11 cellular contexts compared by ENCODE assay signal in genomic region chr5:72231989-72232703, GRCh38.
A peak's percentile ranks its signal among the peaks of the same experiment; 100 is the strongest.
DNase-seq lines count a peak whose midpoint lies in the region; ATAC-seq and TF ChIP-seq lines count a peak whose summit lies in the region.
"Had no signal": no experiment of that assay in that cellular context is flagged by ENCODE, and none has a peak within 500 bp of the region (broad histone marks: within the 10 kb centered on the region; RNA-seq: fewer than 3 reads in every experiment).

No MANE protein-coding gene starts in this region.

- TF ChIP-seq POLR2A in esophagus squamous epithelium (IDR thresholded peaks at IDR 0.05), result no peak

- H3K36me3 ChIP-seq in psoas muscle (ENCODE audit: insufficient read depth in 1 of 2, low read depth in 1 of 2) (peaks cover 0 to 34% of the 10 kb centered on the region in 2 donors), esophagus squamous epithelium (peaks cover 0 to 47% (median 0%) of the 10 kb centered on the region in 3 donors)

- no peaks in the 10 kb centered on the region for H3K27me3 Mint-ChIP-seq in activated naive CD8-positive, alpha-beta T cell treated with anti-CD3 and anti-CD28 coated beads, Interleukin-2, amount 10 ng/mL, durations not matched to agents 7 days and 5 days

- peaks cover 42% of the 10 kb centered on the region for H3K4me1 Mint-ChIP-seq in activated naive CD8-positive, alpha-beta T cell treated with anti-CD3 and anti-CD28 coated beads, Interleukin-2, amount 10 ng/mL, durations not matched to agents 7 days and 5 days

- 66 to 84% (median 75%) methylated on average over 6 of the region's 6 CpGs for WGBS in psoas muscle, 3 donors
- 40 to 48% methylated on average over 6 of the region's 6 CpGs for WGBS in esophagus squamous epithelium, 2 donors

- DNase-seq in SKM-1 treated with dmso at 0.1 percent for 144 hours (lab: John Stamatoyannopoulos, UW; ENCODE audit: unreplicated experiment), result peak; percentile 39
- no peak for DNase-seq in SKM-1 (lab: John Stamatoyannopoulos, UW; ENCODE audit: unreplicated experiment)
- DNase-seq in MV-4-11 (lab: John Stamatoyannopoulos, UW), result peak; percentile 81
- DNase-seq in activated naive CD8-positive, alpha-beta T cell treated with anti-CD3 and anti-CD28 coated beads, Interleukin-2, amount 10 ng/mL, durations not matched to agents 7 days and 5 days, result no peak
- no peak for DNase-seq in psoas muscle
- DNase-seq in esophagus squamous epithelium (lab: John Stamatoyannopoulos, UW), result no peak
- DNase-seq in NCI-H1436 treated with DMSO at 0.1 percent for 48 hours (lab: John Stamatoyannopoulos, UW), result no peak
- DNase-seq: anterior cingulate cortex, NCI-H2227 treated with DMSO at 0.1 percent for 48 hours had no signal

- peak overlapping the region; percentile 47 for H3K4me3 Mint-ChIP-seq in activated naive CD8-positive, alpha-beta T cell treated with anti-CD3 and anti-CD28 coated beads, Interleukin-2, amount 10 ng/mL, durations not matched to agents 7 days and 5 days

- peaks cover 22% of the 10 kb centered on the region for H3K4me1 ChIP-seq in psoas muscle
- H3K4me1 ChIP-seq in esophagus squamous epithelium, result peaks cover 7 to 45% (median 28%) of the 10 kb centered on the region in 3 donors

- TF ChIP-seq CTCF in psoas muscle (IDR thresholded peaks at IDR 0.05), result no peak
- no peak for TF ChIP-seq CTCF in esophagus squamous epithelium (IDR thresholded peaks at IDR 0.05)

- intact Hi-C loops in psoas muscle (cut with DNase I), result no loop called here
- intact Hi-C loops in esophagus squamous epithelium (cut with DNase I), result no loop called here

- peaks cover 29% of the 10 kb centered on the region for H3K36me3 Mint-ChIP-seq in activated naive CD8-positive, alpha-beta T cell treated with anti-CD3 and anti-CD28 coated beads, Interleukin-2, amount 10 ng/mL, durations not matched to agents 7 days and 5 days

- H3K4me3 ChIP-seq in psoas muscle (no peak overlapping the region), esophagus squamous epithelium (no peak overlapping the region)
- H3K4me3 ChIP-seq: lung had no signal

- H3K27me3 ChIP-seq in psoas muscle (ENCODE audit: insufficient read depth in 3 of 3, low read length in 2 of 3), result no peaks in the 10 kb centered on the region
- H3K27me3 ChIP-seq in esophagus squamous epithelium, result no peaks in the 10 kb centered on the region

- POLR2A ChIA-PET in activated naive CD8-positive, alpha-beta T cell treated with anti-CD3 and anti-CD28 coated beads, Interleukin-2, amount 10 ng/mL, durations not matched to agents 7 days and 5 days (lab: Charles Lee), result interaction anchor here (1.5 kb wide), 1 partner anchor 88 kb away, joined by 3 read pairs; the partner anchor contains the start of genes MRPS27 and PTCD2

- no peaks in the 10 kb centered on the region for H3K9me3 Mint-ChIP-seq in activated naive CD8-positive, alpha-beta T cell treated with anti-CD3 and anti-CD28 coated beads, Interleukin-2, amount 10 ng/mL, durations not matched to agents 7 days and 5 days

- ATAC-seq in activated naive CD8-positive, alpha-beta T cell treated with anti-CD3 and anti-CD28 coated beads, Interleukin-2, amount 10 ng/mL, durations not matched to agents 7 days and 5 days (ENCODE audit: low read depth), result peak; percentile 30
- ATAC-seq in psoas muscle (peak in 1 of 4 donors; percentile 66), GM21528 (IDR thresholded peaks at IDR 0.05; ENCODE audit: low FRiP score, unreplicated experiment) (no peak)

- H3K9me3 ChIP-seq in psoas muscle, result no peaks in the 10 kb centered on the region
- H3K9me3 ChIP-seq in esophagus squamous epithelium, result no peaks in the 10 kb centered on the region

- H3K27ac Mint-ChIP-seq in activated naive CD8-positive, alpha-beta T cell treated with anti-CD3 and anti-CD28 coated beads, Interleukin-2, amount 10 ng/mL, durations not matched to agents 7 days and 5 days, result peak overlapping the region; percentile 18

- peak overlapping the region; percentile 46 for H3K27ac ChIP-seq in psoas muscle
- peak overlapping the region in 1 of 4 donors; percentile 26 for H3K27ac ChIP-seq in esophagus squamous epithelium

Comparison
In these comparisons a context has a peak if more than half of its experiments do, and no peak if none do; other contexts are left out.
1. DNase-seq: peak in SKM-1 treated with dmso at 0.1 percent for 144 hours (single experiment) and MV-4-11 (single experiment); none in SKM-1 (single experiment), activated naive CD8-positive, alpha-beta T cell treated with anti-CD3 and anti-CD28 coated beads, Interleukin-2, amount 10 ng/mL, durations not matched to agents 7 days and 5 days (single experiment), psoas muscle (0 of 2), esophagus squamous epithelium (single experiment) and NCI-H1436 treated with DMSO at 0.1 percent for 48 hours (single experiment).